ENCODE assay signal across 8 cellular contexts in genomic region chrX:53281321-53281822, GRCh38. TPM values are rescaled to one million over a fixed set of nuclear protein-coding genes. Genes with fewer than 3 reads are reported as not detected.
DNase-seq lines count a peak whose midpoint lies in the region; ATAC-seq and TF ChIP-seq lines count a peak whose summit lies in the region.

TSS of gene IQSEC2 (minus strand) at chrX:53281584.

- TF ChIP-seq CTCF in LNCaP clone FGC (IDR thresholded peaks at IDR 0.05; ENCODE audit: control insufficient read depth, extremely low read depth, insufficient read depth), result no peak
- no peak for TF ChIP-seq CTCF in ascending aorta (IDR thresholded peaks at IDR 0.05)

- no peaks in the 10 kb centered on the region for H3K27me3 ChIP-seq in ascending aorta

- ATAC-seq in left cardiac atrium, result peak; percentile 88 to 94
- ATAC-seq in GM19351 (IDR thresholded peaks at IDR 0.05; ENCODE audit: unreplicated experiment), result no peak
- no peak for ATAC-seq in GM19035 (IDR thresholded peaks at IDR 0.05; ENCODE audit: unreplicated experiment)

- H3K4me3 ChIP-seq in LNCaP clone FGC (ENCODE audit: low read depth, low read length) (peak within 1 kb of the TSS; percentile 56), ascending aorta (peak within 1 kb of the TSS; percentile 46 to 57)

- no peaks in the 10 kb centered on the region for H3K36me3 ChIP-seq in ascending aorta

- DNase-seq in AG20443 (ENCODE audit: low spot score) (peak; percentile 77), LNCaP clone FGC (ENCODE audit: low read depth) (peak; percentile 55), ascending aorta (ENCODE audit: low spot score in 2 of 2) (peak; percentile 19 to 86), left cardiac atrium (peak; percentile 87), retina (peak; percentile 69), NCI-H1930 (lab: John Stamatoyannopoulos, UW) (no peak)

- no peaks in the 10 kb centered on the region for H3K9me3 ChIP-seq in ascending aorta

- peak within 1 kb of the TSS; percentile 79 to 81 for H3K27ac ChIP-seq in ascending aorta

- intact Hi-C loops in ascending aorta (cut with DNase I), result loop anchor here (5.0 kb wide), 1 partner anchor 51 kb away; no protein-coding TSS in a partner anchor
- intact Hi-C loops in left cardiac atrium (cut with DNase I), result no loop called here

- peaks cover 0 to 8% of the 10 kb centered on the region in 2 donors for H3K4me1 ChIP-seq in ascending aorta

RNA-seq across cellular contexts. Expression of gene IQSEC2, which starts in this region (rescaled TPM):
- total RNA-seq in ascending aorta (43.3 TPM), left cardiac atrium (10 to 100 TPM in 1 of 2 donors, 1 to 10 TPM in 1; 9.1 to 10.8 TPM)

Comparison
In these comparisons a context has a peak if more than half of its experiments do, and no peak if none do; other contexts are left out.
1. DNase-seq: peak in AG20443 (single experiment), LNCaP clone FGC (single experiment), ascending aorta (2 of 2), left cardiac atrium (single experiment) and retina (single experiment); none in NCI-H1930 (0 of 2).
2. ATAC-seq: peak in left cardiac atrium (2 of 2); none in GM19351 (single experiment) and GM19035 (single experiment).